8 cellular contexts compared by ENCODE assay signal in genomic region chr16:71808593-71809449, GRCh38. TPM values are rescaled to one million over a fixed set of nuclear protein-coding genes. Genes with fewer than 3 reads are reported as not detected.
A peak's percentile ranks its signal among the peaks of the same experiment; 100 is the strongest.
DNase-seq lines count a peak whose midpoint lies in the region; ATAC-seq and TF ChIP-seq lines count a peak whose summit lies in the region.

AP1G1 (minus strand) TSS chr16:71808834; CDS start chr16:71789479, 19,355 bp downstream.

- H3K4me3 Mint-ChIP-seq in activated naive CD8-positive, alpha-beta T cell, result peak within 1 kb of the TSS; percentile 92
- peak within 1 kb of the TSS; percentile 99 for H3K4me3 Mint-ChIP-seq in glutamatergic neuron (ENCODE audit: unreplicated experiment)

- peak within 1 kb of the TSS; percentile 100 for H3K27ac Mint-ChIP-seq in activated naive CD8-positive, alpha-beta T cell
- H3K27ac Mint-ChIP-seq in glutamatergic neuron (ENCODE audit: unreplicated experiment), result peak within 1 kb of the TSS; percentile 94

- peaks cover 25% of the 10 kb centered on the region for H4K20me1 ChIP-seq in osteoblast (ENCODE audit: insufficient read depth, low read length)

- H3K9me3 ChIP-seq in osteoblast (ENCODE audit: low read depth, low read length) (no peaks in the 10 kb centered on the region), testis (no peaks in the 10 kb centered on the region)

- DNase-seq in GM12864 (ENCODE audit: low read depth) (peak; percentile 98), NCI-H1105 treated with DMSO at 0.1 percent for 48 hours (lab: John Stamatoyannopoulos, UW) (peak; percentile 88), SKM-1 treated with dmso at 0.1 percent for 144 hours (lab: John Stamatoyannopoulos, UW; ENCODE audit: unreplicated experiment) (peak; percentile 96), glutamatergic neuron (peak; percentile 88), osteoblast (ENCODE audit: insufficient read length, low spot score, missing footprints) (peak; percentile 96), testis (peak; percentile 99)

- H3K4me1 ChIP-seq in osteoblast (ENCODE audit: insufficient read depth, low read length) (peaks cover 18% of the 10 kb centered on the region), testis (peaks cover 15% of the 10 kb centered on the region)

- peak within 1 kb of the TSS; percentile 100 for H2AFZ ChIP-seq in osteoblast (ENCODE audit: low read length)

- peaks cover 13% of the 10 kb centered on the region for H3K36me3 ChIP-seq in osteoblast (ENCODE audit: insufficient read depth, low read length)
- H3K36me3 ChIP-seq in testis (ENCODE audit: low read depth, missing control alignments), result no peaks in the 10 kb centered on the region

- H3K4me2 ChIP-seq in osteoblast (ENCODE audit: insufficient read depth, low read length), result peak within 1 kb of the TSS; percentile 98

- H3K4me1 Mint-ChIP-seq in activated naive CD8-positive, alpha-beta T cell (ENCODE audit: low read depth), result peaks cover 34% of the 10 kb centered on the region
- peaks cover 5% of the 10 kb centered on the region for H3K4me1 Mint-ChIP-seq in glutamatergic neuron (ENCODE audit: low read depth, unreplicated experiment)

- H3K79me2 ChIP-seq in osteoblast (ENCODE audit: insufficient read depth, low read length), result peaks cover 49% of the 10 kb centered on the region

- H3K27me3 Mint-ChIP-seq in activated naive CD8-positive, alpha-beta T cell, result no peaks in the 10 kb centered on the region
- H3K27me3 Mint-ChIP-seq in glutamatergic neuron (ENCODE audit: unreplicated experiment), result peaks cover 8% of the 10 kb centered on the region

- no peaks in the 10 kb centered on the region for H3K36me3 Mint-ChIP-seq in activated naive CD8-positive, alpha-beta T cell
- H3K36me3 Mint-ChIP-seq in glutamatergic neuron (ENCODE audit: unreplicated experiment), result no peaks in the 10 kb centered on the region

- TF ChIP-seq CTCF in GM12864 (IDR thresholded peaks at IDR 0.05; ENCODE audit: low read depth, low read length, missing control alignments), result no peak
- no peak for TF ChIP-seq CTCF in glutamatergic neuron (IDR thresholded peaks at IDR 0.05; ENCODE audit: partially characterized antibody, unreplicated experiment)
- no peak for TF ChIP-seq CTCF in osteoblast (IDR thresholded peaks at IDR 0.05; ENCODE audit: extremely low read depth, low read depth, low read length)
- TF ChIP-seq CTCF in testis (IDR thresholded peaks at IDR 0.05), result no peak

- peak; percentile 81 for ATAC-seq in HG02678 (IDR thresholded peaks at IDR 0.05; ENCODE audit: unreplicated experiment)

- intact Hi-C loops in testis (cut with DNase I; ENCODE audit: low total_unique reads), result no loop called here

- 0 to 1% methylated on average over 46 to 54 of the region's 54 CpGs for WGBS in testis, 2 donors

- H3K27me3 ChIP-seq in osteoblast (ENCODE audit: insufficient read depth, low read length) (no peaks in the 10 kb centered on the region), testis (no peaks in the 10 kb centered on the region)

- peak within 1 kb of the TSS; percentile 100 for H3K27ac ChIP-seq in osteoblast (ENCODE audit: low read depth, low read length)
- H3K27ac ChIP-seq in testis, result peak within 1 kb of the TSS; percentile 96 to 99

- TF ChIP-seq POLR2A in testis (IDR thresholded peaks at IDR 0.05), result no peak

- H3K4me3 ChIP-seq in GM12864 (ENCODE audit: low read depth, low read length) (peak within 1 kb of the TSS; percentile 97), osteoblast (ENCODE audit: insufficient read depth, low read length) (peak within 1 kb of the TSS; percentile 91), testis (peak within 1 kb of the TSS; percentile 86 to 98)

- no peaks in the 10 kb centered on the region for H3K9me3 Mint-ChIP-seq in activated naive CD8-positive, alpha-beta T cell (ENCODE audit: low read depth)
- H3K9me3 Mint-ChIP-seq in glutamatergic neuron (ENCODE audit: unreplicated experiment), result peaks cover 4% of the 10 kb centered on the region

RNA-seq across cellular contexts. Expression of gene AP1G1, which starts in this region (rescaled TPM):
- 104 TPM for total RNA-seq in glutamatergic neuron (ENCODE audit: unreplicated experiment)
- 82.5 and 104 TPM in 2 replicates for total RNA-seq in osteoblast
- total RNA-seq in testis, result 100 to 1,000 TPM; 155 to 203 TPM
- polyA plus RNA-seq in testis (ENCODE audit: insufficient read depth, low read depth, low replicate concordance), result 125 TPM

Comparison
In these comparisons a context has a peak if more than half of its experiments do, and no peak if none do; other contexts are left out.
1. Peak in every context shown above with its lines: DNase-seq, ATAC-seq, H3K4me3 ChIP-seq and H3K27ac ChIP-seq.